ENCODE assay signal across 17 cellular contexts in the genomic region with DNA sequence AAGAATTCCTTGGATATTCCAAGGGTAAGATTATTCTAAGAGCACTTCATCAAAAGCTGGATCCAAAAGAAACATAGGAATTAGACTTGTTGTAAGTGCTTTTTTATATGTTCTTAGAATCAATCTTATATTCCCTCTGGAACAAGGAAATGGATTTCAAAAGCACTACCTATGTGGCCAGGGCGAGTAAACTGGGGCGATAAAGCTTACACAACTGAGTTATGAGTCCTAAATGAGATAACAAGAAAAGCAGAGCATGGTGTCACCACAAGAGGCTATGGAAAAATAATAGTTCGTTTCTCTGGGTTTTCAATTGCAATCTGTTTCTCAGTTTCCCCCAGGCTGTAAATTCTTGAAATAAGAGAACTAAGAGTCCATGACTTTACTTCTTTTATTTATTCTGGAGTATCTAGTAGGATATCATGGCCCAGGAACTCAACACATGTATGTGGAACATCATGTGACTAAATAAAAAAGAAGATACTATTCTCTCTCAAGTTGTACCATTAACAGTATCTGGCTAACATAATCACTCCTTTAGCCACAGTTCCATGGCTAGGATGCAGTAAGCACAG. TPM values are rescaled to one million over a fixed set of nuclear protein-coding genes. Genes with fewer than 3 reads are reported as not detected.
A peak's percentile ranks its signal among the peaks of the same experiment; 100 is the strongest.
DNase-seq lines count a peak whose midpoint lies in the region; ATAC-seq and TF ChIP-seq lines count a peak whose summit lies in the region.
"Had no signal": no experiment of that assay in that cellular context is flagged by ENCODE, and none has a peak within 500 bp of the region (broad histone marks: within the 10 kb centered on the region; RNA-seq: fewer than 3 reads in every experiment).

No MANE protein-coding gene starts in this region.

- H3K4me1 ChIP-seq in GM23248 (ENCODE audit: insufficient read depth) (peaks cover 16% of the 10 kb centered on the region), neuronal stem cell (ENCODE audit: control insufficient read depth in 2 of 2, insufficient read depth in 1 of 2, low read depth in 1 of 2, low read length in 2 of 2) (peaks cover 0 to 5% of the 10 kb centered on the region in 2 donors), body of pancreas (peaks cover 17% of the 10 kb centered on the region)
- H3K4me1 ChIP-seq: SJSA1 had no signal

- in situ Hi-C loops in GM23248 (cut with MboI) = no loop called here

- no peaks in the 10 kb centered on the region for H3K27me3 Mint-ChIP-seq in stimulated activated memory B cell treated with anti-CD40 and anti-IgM and Interleukin-4, amounts not matched to agents 10 μg/mL and 1 μg/mL and 100 μg/mL, for 72 hours
- H3K27me3 Mint-ChIP-seq: activated CD4-positive, alpha-beta T cell treated with anti-CD3 and anti-CD28 coated beads, Interleukin-2, amount 10 ng/mL, durations not matched to agents 24 days and 14 days; activated naive CD8-positive, alpha-beta T cell treated with anti-CD3 and anti-CD28 coated beads, Interleukin-2, amount 10 ng/mL, durations not matched to agents 7 days and 5 days; CD4-positive, alpha-beta memory T cell had no signal

- H4K91ac ChIP-seq in neuronal stem cell (ENCODE audit: low read depth, low read length, poor library complexity) = no peak overlapping the region

- H2AFZ ChIP-seq in GM23248 (no peak overlapping the region), neuronal stem cell (ENCODE audit: low read length) (no peak overlapping the region)

- peak overlapping the region; percentile 8 for H3K4me2 ChIP-seq in GM23248 (ENCODE audit: unreplicated experiment)
- H3K4me2 ChIP-seq in neuronal stem cell (ENCODE audit: insufficient read depth, low read length, poor library complexity, severe bottlenecking) = no peak overlapping the region

- no peak overlapping the region for H3K14ac ChIP-seq in neuronal stem cell (ENCODE audit: low read length)

- H3K9ac ChIP-seq in GM23248 (no peak overlapping the region), neuronal stem cell (ENCODE audit: low read depth, low read length, poor library complexity) (no peak overlapping the region)

- no peak for DNase-seq in GM23248
- DNase-seq in amniotic epithelial cell (ENCODE audit: low read depth) = peak; percentile 66
- DNase-seq in iris pigment epithelial cell (ENCODE audit: low read depth) = peak; percentile 20
- DNase-seq in neuronal stem cell (ENCODE audit: low spot score) = no peak
- DNase-seq in body of pancreas = no peak
- no peak for DNase-seq in stimulated activated CD4-positive, alpha-beta T cell treated with anti-CD3 and anti-CD28 coated beads, Interleukin-4, amount 100 ng/mL, for 1 hour
- DNase-seq: activated CD4-positive, alpha-beta T cell treated with anti-CD3 and anti-CD28 coated beads, Interleukin-2, amount 10 ng/mL, durations not matched to agents 24 days and 14 days; activated naive CD8-positive, alpha-beta T cell treated with anti-CD3 and anti-CD28 coated beads, Interleukin-2, amount 10 ng/mL, durations not matched to agents 7 days and 5 days; CD4-positive, alpha-beta memory T cell; left lung; NCI-H2029; stimulated activated CD4-positive, alpha-beta T cell treated with anti-CD3 and anti-CD28 coated beads, Interleukin-15, amount 100 ng/mL, for 24 hours had no signal

- intact Hi-C loops in body of pancreas (cut with DNase I) = no loop called here

- no peak overlapping the region for H3K4me3 ChIP-seq in GM23248
- H3K4me3 ChIP-seq in neuronal stem cell (ENCODE audit: low read length in 2 of 2) = no peak overlapping the region
- no peak overlapping the region for H3K4me3 ChIP-seq in body of pancreas
- H3K4me3 ChIP-seq: left lung, SJSA1 had no signal

- TF ChIP-seq POLR2A in body of pancreas (IDR thresholded peaks at IDR 0.05) = no peak

- no peaks in the 10 kb centered on the region for H3K9me2 ChIP-seq in GM23248 (ENCODE audit: insufficient read depth)

- H3K18ac ChIP-seq in neuronal stem cell (ENCODE audit: low read length) = no peak overlapping the region

- H3K23ac ChIP-seq in neuronal stem cell (ENCODE audit: low read depth, low read length, poor library complexity) = no peak overlapping the region

- peaks cover 11% of the 10 kb centered on the region; the same call in 1 of the 2 replicates for H3F3A ChIP-seq in GM23248 (ENCODE audit: insufficient read depth)

- peak overlapping the region; percentile 75 for H3K27ac Mint-ChIP-seq in stimulated activated memory B cell treated with anti-CD40 and anti-IgM and Interleukin-4, amounts not matched to agents 10 μg/mL and 1 μg/mL and 100 μg/mL, for 72 hours
- H3K27ac Mint-ChIP-seq: activated CD4-positive, alpha-beta T cell treated with anti-CD3 and anti-CD28 coated beads, Interleukin-2, amount 10 ng/mL, durations not matched to agents 24 days and 14 days; activated naive CD8-positive, alpha-beta T cell treated with anti-CD3 and anti-CD28 coated beads, Interleukin-2, amount 10 ng/mL, durations not matched to agents 7 days and 5 days; activated T-helper 2 cell treated with anti-CD3 and anti-CD28 coated beads, Interferon-gamma antibody, Interleukin-2, Interleukin-4, amounts not matched to agents 10 μg/mL and 5 μg/mL and 100 μg/mL, durations not matched to agents 14 hours and 24 hours and 36 hours; T-helper 1 cell treated with Interleukin-12 subunit alpha and Interleukin-12 subunit beta and Interleukin-4 antibody, amounts not matched to agents 30 μg/mL and 1 μg/mL, for 36 hours had no signal

- no peak overlapping the region for H2AK5ac ChIP-seq in neuronal stem cell (ENCODE audit: low read depth, low read length)

- H3K4ac ChIP-seq in neuronal stem cell (ENCODE audit: low read length) = no peak overlapping the region

- no peak overlapping the region for H2BK5ac ChIP-seq in neuronal stem cell (ENCODE audit: low read length)

- H3K9me3 Mint-ChIP-seq in stimulated activated memory B cell treated with anti-CD40 and anti-IgM and Interleukin-4, amounts not matched to agents 10 μg/mL and 1 μg/mL and 100 μg/mL, for 72 hours = no peaks in the 10 kb centered on the region
- H3K9me3 Mint-ChIP-seq: activated CD4-positive, alpha-beta T cell treated with anti-CD3 and anti-CD28 coated beads, Interleukin-2, amount 10 ng/mL, durations not matched to agents 24 days and 14 days; activated T-helper 2 cell treated with anti-CD3 and anti-CD28 coated beads, Interferon-gamma antibody, Interleukin-2, Interleukin-4, amounts not matched to agents 10 μg/mL and 5 μg/mL and 100 μg/mL, durations not matched to agents 14 hours and 24 hours and 36 hours; CD4-positive, alpha-beta memory T cell; T-helper 1 cell treated with Interleukin-12 subunit alpha and Interleukin-12 subunit beta and Interleukin-4 antibody, amounts not matched to agents 30 μg/mL and 1 μg/mL, for 36 hours had no signal

- H3K27me3 ChIP-seq in GM23248 (replicated peaks; ENCODE audit: insufficient read depth) (no peaks in the 10 kb centered on the region), neuronal stem cell (ENCODE audit: control insufficient read depth in 3 of 3, insufficient read depth in 3 of 3, low read depth in 1 of 3, low read length in 3 of 3) (no peaks in the 10 kb centered on the region), body of pancreas (no peaks in the 10 kb centered on the region)
- H3K27me3 ChIP-seq: left lung, SJSA1 had no signal

- H3K79me1 ChIP-seq in neuronal stem cell (ENCODE audit: low read depth, low read length) = no peaks in the 10 kb centered on the region

- H3K9me3 ChIP-seq in GM23248 (ENCODE audit: low read depth) (no peaks in the 10 kb centered on the region), neuronal stem cell (replicated peaks in 1 of 2; ENCODE audit: control insufficient read depth in 2 of 2, insufficient read depth in 1 of 2, low read depth in 1 of 2, low read length in 2 of 2) (no peaks in the 10 kb centered on the region), body of pancreas (no peaks in the 10 kb centered on the region)
- H3K9me3 ChIP-seq: left lung, SJSA1 had no signal

- no peak overlapping the region for H2BK12ac ChIP-seq in neuronal stem cell (ENCODE audit: low read length)

- H4K8ac ChIP-seq in neuronal stem cell (ENCODE audit: low read depth, low read length) = no peak overlapping the region

- 76 to 83% methylated on average over 3 of the region's 3 CpGs for WGBS in GM23248 (ENCODE audit: low coverage in 1 of 2, low lambda C conversion rate in 2 of 2, missing lambda C conversion rate in 2 of 2), 2 experiments
- no CpG with 5 or more reads among the region's 3 CpGs for WGBS in neuronal stem cell (ENCODE audit: extremely low coverage in 2 of 2, insufficient read length in 2 of 2, insufficient replicate concordance in 1 of 2), 2 donors
- 87 to 88% methylated on average over 3 of the region's 3 CpGs for WGBS in body of pancreas, 2 donors

- no peak overlapping the region for H2BK15ac ChIP-seq in neuronal stem cell (ENCODE audit: low read length)

- peaks cover 58% of the 10 kb centered on the region for H3K4me1 Mint-ChIP-seq in stimulated activated memory B cell treated with anti-CD40 and anti-IgM and Interleukin-4, amounts not matched to agents 10 μg/mL and 1 μg/mL and 100 μg/mL, for 72 hours

- no peak for ATAC-seq in stimulated activated memory B cell treated with anti-CD40 and anti-IgM and Interleukin-4, amounts not matched to agents 10 μg/mL and 1 μg/mL and 100 μg/mL, for 72 hours
- ATAC-seq in body of pancreas = no peak
- no peak for ATAC-seq in HG02970 (IDR thresholded peaks at IDR 0.05; ENCODE audit: low FRiP score, unreplicated experiment)

- H3K27ac ChIP-seq in GM23248 = no peak overlapping the region
- no peak overlapping the region for H3K27ac ChIP-seq in neuronal stem cell (replicated peaks; ENCODE audit: low read length)
- peak overlapping the region in 1 of 4 donors; percentile 4 for H3K27ac ChIP-seq in body of pancreas
- H3K27ac ChIP-seq: SJSA1 had no signal

- no peak overlapping the region for H3K4me3 Mint-ChIP-seq in stimulated activated memory B cell treated with anti-CD40 and anti-IgM and Interleukin-4, amounts not matched to agents 10 μg/mL and 1 μg/mL and 100 μg/mL, for 72 hours
- H3K4me3 Mint-ChIP-seq: activated CD4-positive, alpha-beta T cell treated with anti-CD3 and anti-CD28 coated beads, Interleukin-2, amount 10 ng/mL, durations not matched to agents 24 days and 14 days; activated naive CD8-positive, alpha-beta T cell treated with anti-CD3 and anti-CD28 coated beads, Interleukin-2, amount 10 ng/mL, durations not matched to agents 7 days and 5 days; CD4-positive, alpha-beta memory T cell; T-helper 1 cell treated with Interleukin-12 subunit alpha and Interleukin-12 subunit beta and Interleukin-4 antibody, amounts not matched to agents 30 μg/mL and 1 μg/mL, for 36 hours had no signal

- peaks cover 30% of the 10 kb centered on the region for H3K36me3 Mint-ChIP-seq in stimulated activated memory B cell treated with anti-CD40 and anti-IgM and Interleukin-4, amounts not matched to agents 10 μg/mL and 1 μg/mL and 100 μg/mL, for 72 hours

- H3K36me3 ChIP-seq in GM23248 (ENCODE audit: low read depth) = no peaks in the 10 kb centered on the region; the same call in 1 of the 2 replicates
- peaks cover 0 to 27% of the 10 kb centered on the region in 2 donors for H3K36me3 ChIP-seq in neuronal stem cell (replicated peaks in 1 of 2; ENCODE audit: control insufficient read depth in 2 of 2, insufficient read depth in 2 of 2, low read length in 2 of 2)
- H3K36me3 ChIP-seq in body of pancreas (replicated peaks in 1 of 2; ENCODE audit: insufficient read depth in 1 of 2, low read depth in 2 of 2) = no peaks in the 10 kb centered on the region

- H3K79me2 ChIP-seq in GM23248 (ENCODE audit: insufficient read depth) = peaks cover 100% of the 10 kb centered on the region

- peaks cover 25% of the 10 kb centered on the region for H4K20me1 ChIP-seq in GM23248 (ENCODE audit: insufficient read depth)

- TF ChIP-seq CTCF in body of pancreas (IDR thresholded peaks at IDR 0.05) = no peak

- H2BK120ac ChIP-seq in neuronal stem cell (ENCODE audit: low read depth, low read length) = no peak overlapping the region

RNA-seq across cellular contexts. Expression of a gene that starts 51.5 kb away (rescaled TPM):
- 11.5 and 13.8 TPM in 2 replicates for total RNA-seq in GM23248 (2014; rRNA removed; shearing (Covaris generic))
- 8.1 and 8.9 TPM in 2 replicates for polyA plus RNA-seq in GM23248 (2016; fragmentation: Nextera tagmentation; extraction: Ambion mirVana)
- polyA plus RNA-seq in neuronal stem cell (2013, experiment 1 of 2) = 27.5 TPM
- polyA plus RNA-seq in neuronal stem cell (2013, experiment 2 of 2) = 28.7 TPM
- total RNA-seq in body of pancreas = 10 to 100 TPM; 14.2 to 22.1 TPM

Comparison
In these comparisons a context has a peak if more than half of its experiments do, and no peak if none do; other contexts are left out.
1. DNase-seq: peak in amniotic epithelial cell (single experiment) and iris pigment epithelial cell (single experiment); none in GM23248 (single experiment), neuronal stem cell (single experiment), body of pancreas (0 of 4) and stimulated activated CD4-positive, alpha-beta T cell treated with anti-CD3 and anti-CD28 coated beads, Interleukin-4, amount 100 ng/mL, for 1 hour (single experiment).